1 cellular context compared by ENCODE assay signal in the genomic region with DNA sequence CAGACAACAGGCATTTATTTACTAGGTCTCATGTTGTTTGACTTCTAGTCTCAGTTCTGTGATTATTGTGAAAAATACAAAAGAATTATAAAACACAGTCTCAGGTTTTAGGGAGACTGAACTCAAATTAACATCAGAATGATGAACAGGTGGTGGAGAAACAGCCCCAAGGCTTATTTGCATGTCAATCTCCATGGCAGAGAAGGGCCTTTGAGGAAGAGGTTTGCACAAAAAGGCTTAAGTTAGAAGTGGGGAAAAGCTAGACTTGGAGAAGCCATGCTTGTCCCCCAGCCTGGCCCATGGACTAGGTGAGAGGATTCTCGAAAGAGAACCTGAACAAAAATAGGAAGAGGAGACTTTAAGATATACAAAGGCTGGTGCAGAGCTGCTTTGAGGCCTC.
TF ChIP-seq lines count a peak whose summit lies in the region.

No MANE protein-coding gene starts in this region.

TF ChIP-seq in GM23338, 12 proteins besides CTCF, POLR2A, EP300 and RAD21:
- TF ChIP-seq ZNF114 (CRISPR knock-in tag; IDR thresholded peaks at IDR 0.05): no peak
- TF ChIP-seq, protein P1, sequence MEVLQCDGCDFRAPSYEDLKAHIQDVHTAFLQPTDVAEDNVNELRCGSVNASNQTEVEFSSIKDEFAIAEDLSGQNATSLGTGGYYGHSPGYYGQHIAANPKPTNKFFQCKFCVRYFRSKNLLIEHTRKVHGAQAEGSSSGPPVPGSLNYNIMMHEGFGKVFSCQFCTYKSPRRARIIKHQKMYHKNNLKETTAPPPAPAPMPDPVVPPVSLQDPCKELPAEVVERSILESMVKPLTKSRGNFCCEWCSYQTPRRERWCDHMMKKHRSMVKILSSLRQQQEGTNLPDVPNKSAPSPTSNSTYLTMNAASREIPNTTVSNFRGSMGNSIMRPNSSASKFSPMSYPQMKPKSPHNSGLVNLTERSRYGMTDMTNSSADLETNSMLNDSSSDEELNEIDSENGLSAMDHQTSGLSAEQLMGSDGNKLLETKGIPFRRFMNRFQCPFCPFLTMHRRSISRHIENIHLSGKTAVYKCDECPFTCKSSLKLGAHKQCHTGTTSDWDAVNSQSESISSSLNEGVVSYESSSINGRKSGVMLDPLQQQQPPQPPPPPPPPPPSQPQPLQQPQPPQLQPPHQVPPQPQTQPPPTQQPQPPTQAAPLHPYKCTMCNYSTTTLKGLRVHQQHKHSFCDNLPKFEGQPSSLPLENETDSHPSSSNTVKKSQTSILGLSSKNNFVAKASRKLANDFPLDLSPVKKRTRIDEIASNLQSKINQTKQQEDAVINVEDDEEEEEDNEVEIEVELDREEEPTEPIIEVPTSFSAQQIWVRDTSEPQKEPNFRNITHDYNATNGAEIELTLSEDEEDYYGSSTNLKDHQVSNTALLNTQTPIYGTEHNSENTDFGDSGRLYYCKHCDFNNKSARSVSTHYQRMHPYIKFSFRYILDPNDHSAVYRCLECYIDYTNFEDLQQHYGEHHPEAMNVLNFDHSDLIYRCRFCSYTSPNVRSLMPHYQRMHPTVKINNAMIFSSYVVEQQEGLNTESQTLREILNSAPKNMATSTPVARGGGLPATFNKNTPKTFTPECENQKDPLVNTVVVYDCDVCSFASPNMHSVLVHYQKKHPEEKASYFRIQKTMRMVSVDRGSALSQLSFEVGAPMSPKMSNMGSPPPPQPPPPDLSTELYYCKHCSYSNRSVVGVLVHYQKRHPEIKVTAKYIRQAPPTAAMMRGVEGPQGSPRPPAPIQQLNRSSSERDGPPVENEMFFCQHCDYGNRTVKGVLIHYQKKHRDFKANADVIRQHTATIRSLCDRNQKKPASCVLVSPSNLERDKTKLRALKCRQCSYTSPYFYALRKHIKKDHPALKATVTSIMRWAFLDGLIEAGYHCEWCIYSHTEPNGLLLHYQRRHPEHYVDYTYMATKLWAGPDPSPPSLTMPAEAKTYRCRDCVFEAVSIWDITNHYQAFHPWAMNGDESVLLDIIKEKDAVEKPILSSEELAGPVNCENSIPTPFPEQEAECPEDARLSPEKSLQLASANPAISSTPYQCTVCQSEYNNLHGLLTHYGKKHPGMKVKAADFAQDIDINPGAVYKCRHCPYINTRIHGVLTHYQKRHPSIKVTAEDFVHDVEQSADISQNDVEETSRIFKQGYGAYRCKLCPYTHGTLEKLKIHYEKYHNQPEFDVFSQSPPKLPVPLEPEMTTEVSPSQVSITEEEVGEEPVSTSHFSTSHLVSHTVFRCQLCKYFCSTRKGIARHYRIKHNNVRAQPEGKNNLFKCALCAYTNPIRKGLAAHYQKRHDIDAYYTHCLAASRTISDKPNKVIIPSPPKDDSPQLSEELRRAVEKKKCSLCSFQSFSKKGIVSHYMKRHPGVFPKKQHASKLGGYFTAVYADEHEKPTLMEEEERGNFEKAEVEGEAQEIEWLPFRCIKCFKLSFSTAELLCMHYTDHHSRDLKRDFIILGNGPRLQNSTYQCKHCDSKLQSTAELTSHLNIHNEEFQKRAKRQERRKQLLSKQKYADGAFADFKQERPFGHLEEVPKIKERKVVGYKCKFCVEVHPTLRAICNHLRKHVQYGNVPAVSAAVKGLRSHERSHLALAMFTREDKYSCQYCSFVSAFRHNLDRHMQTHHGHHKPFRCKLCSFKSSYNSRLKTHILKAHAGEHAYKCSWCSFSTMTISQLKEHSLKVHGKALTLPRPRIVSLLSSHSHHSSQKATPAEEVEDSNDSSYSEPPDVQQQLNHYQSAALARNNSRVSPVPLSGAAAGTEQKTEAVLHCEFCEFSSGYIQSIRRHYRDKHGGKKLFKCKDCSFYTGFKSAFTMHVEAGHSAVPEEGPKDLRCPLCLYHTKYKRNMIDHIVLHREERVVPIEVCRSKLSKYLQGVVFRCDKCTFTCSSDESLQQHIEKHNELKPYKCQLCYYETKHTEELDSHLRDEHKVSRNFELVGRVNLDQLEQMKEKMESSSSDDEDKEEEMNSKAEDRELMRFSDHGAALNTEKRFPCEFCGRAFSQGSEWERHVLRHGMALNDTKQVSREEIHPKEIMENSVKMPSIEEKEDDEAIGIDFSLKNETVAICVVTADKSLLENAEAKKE (CRISPR knock-in tag; IDR thresholded peaks at IDR 0.05): peak; percentile 32; the same call in 1 of the 2 replicates
